Comparison of ENCODE assay signal across 8 cellular contexts in the genomic region with DNA sequence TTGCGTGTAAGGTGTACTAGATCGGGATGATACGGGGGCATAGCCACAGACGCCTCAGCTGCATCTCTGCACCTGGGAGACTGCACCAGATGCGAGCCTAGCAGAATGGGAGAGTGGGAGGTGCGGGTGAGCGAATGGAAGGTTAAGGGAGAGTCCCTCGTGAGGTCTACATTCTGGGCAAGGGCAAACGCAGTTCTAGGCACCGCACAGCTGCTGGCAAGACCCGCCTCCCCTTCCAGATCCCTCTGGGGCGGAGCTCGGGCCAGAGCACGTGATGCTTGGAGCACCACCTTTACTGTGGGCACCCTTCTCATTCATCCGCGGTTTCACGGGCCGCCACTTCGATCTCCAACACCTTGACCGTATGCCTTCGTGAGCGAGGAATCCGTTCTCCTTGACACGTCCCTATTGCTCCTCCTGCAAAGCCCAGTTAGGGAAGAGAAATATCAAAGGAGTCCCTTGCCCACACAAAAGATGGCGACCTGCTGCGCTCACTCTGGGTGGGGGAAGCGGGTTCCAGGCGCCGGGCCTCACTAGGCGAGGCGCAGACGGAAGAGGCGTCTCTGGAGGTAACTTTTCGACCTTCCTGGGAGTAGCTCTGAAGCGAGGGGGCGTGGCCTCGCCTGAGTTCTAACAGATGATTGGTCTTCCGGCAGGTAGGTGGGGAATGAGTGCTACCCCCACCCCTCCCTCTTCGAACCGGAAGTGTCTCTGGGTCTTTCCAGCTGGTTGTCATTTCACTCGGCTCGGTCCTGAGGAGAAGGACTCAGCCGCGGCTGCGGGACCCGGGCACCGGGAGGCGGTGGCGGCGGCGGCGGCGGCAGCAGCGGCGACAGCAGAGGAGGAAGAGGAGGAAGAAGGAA. TPM values are rescaled to one million over a fixed set of nuclear protein-coding genes. Genes with fewer than 3 reads are reported as not detected.
A peak's percentile ranks its signal among the peaks of the same experiment; 100 is the strongest.
DNase-seq lines count a peak whose midpoint lies in the region; ATAC-seq, FAIRE-seq and TF ChIP-seq lines count a peak whose summit lies in the region.

A gene (plus strand): TSS at position 740 of the 863 bp plus-strand sequence. CDS start 1,385 bp downstream, outside the sequence.

- TF ChIP-seq POLR2A in GM12892 (IDR thresholded peaks at IDR 0.05; ENCODE audit: low read depth, low read length) (peak; percentile 94), adrenal gland (IDR thresholded peaks at IDR 0.05) (peak; percentile 99 to 100), heart left ventricle (IDR thresholded peaks at IDR 0.05) (peak; percentile 93 to 99)

- 3 to 5% (median 4%) methylated on average over 42 to 55 of the region's 55 CpGs for WGBS in adrenal gland, 4 donors
- 3 to 6% (median 5%) methylated on average over 48 to 55 of the region's 55 CpGs for WGBS in heart left ventricle, 4 donors

- peak within 1 kb of the TSS; percentile 71 to 96 (median 87) for H3K4me3 ChIP-seq in adrenal gland
- peak within 1 kb of the TSS; percentile 45 to 96 (median 78) for H3K4me3 ChIP-seq in heart left ventricle

- intact Hi-C loops in adrenal gland (cut with DNase I) (no loop called here), heart left ventricle (cut with DNase I) (loop anchor here in 8 of 10 donors (2.0 to 10.0 kb wide), 14 partner anchors 29 to 273 kb away; a partner anchor contains a TSS)

- H3K4me1 ChIP-seq in adrenal gland (replicated peaks in 1 of 2) (peaks cover 0 to 23% of the 10 kb centered on the region in 2 donors), heart left ventricle (peaks cover 0 to 76% (median 19%) of the 10 kb centered on the region in 12 donors)

- peaks cover 27% of the 10 kb centered on the region for H3K27me3 Mint-ChIP-seq in type B pancreatic cell

- peak; percentile 99 for FAIRE-seq in GM12892 (lab: Jason Lieb, UNC)

- H3K27ac ChIP-seq in adrenal gland (peak within 1 kb of the TSS; percentile 93 to 98 (median 97)), heart left ventricle (peak within 1 kb of the TSS; percentile 80 to 98 (median 92))

- peak within 1 kb of the TSS; percentile 100 for H3K4me3 Mint-ChIP-seq in type B pancreatic cell

- H3K27ac Mint-ChIP-seq in type B pancreatic cell, result peak within 1 kb of the TSS; percentile 100

- H3K4me1 Mint-ChIP-seq in type B pancreatic cell (ENCODE audit: unreplicated experiment), result peaks cover 44% of the 10 kb centered on the region

- H3K27me3 ChIP-seq in adrenal gland (no peaks in the 10 kb centered on the region), heart left ventricle (no peaks in the 10 kb centered on the region)

- H3K36me3 ChIP-seq in adrenal gland (replicated peaks in 1 of 2), result no peaks in the 10 kb centered on the region
- no peaks in the 10 kb centered on the region for H3K36me3 ChIP-seq in heart left ventricle

- H3K9me3 ChIP-seq in adrenal gland (replicated peaks in 1 of 3), result no peaks in the 10 kb centered on the region
- no peaks in the 10 kb centered on the region for H3K9me3 ChIP-seq in heart left ventricle

- TF ChIP-seq CTCF in adrenal gland (IDR thresholded peaks at IDR 0.05) (no peak), heart left ventricle (IDR thresholded peaks at IDR 0.05) (peak in 1 of 12 donors; percentile 6), type B pancreatic cell (conservative IDR thresholded peaks at IDR 0.05) (no peak)

- no peaks in the 10 kb centered on the region for H3K9me3 Mint-ChIP-seq in type B pancreatic cell

- H3K36me3 Mint-ChIP-seq in type B pancreatic cell, result peaks cover 12% of the 10 kb centered on the region

- peak; percentile 87 for DNase-seq in GM12892 (ENCODE audit: insufficient read length)
- peak; percentile 98 for DNase-seq in NCI-H146 (lab: John Stamatoyannopoulos, UW)
- DNase-seq in T-helper 1 cell, result peak; percentile 92 to 99 (median 95)
- DNase-seq in adrenal gland, result peak; percentile 99 to 100 (median 100)
- DNase-seq in heart left ventricle, result peak; percentile 99 to 100 (median 99)
- DNase-seq in pons (ENCODE audit: low spot score), result peak; percentile 100
- DNase-seq in type B pancreatic cell (ENCODE audit: extremely low spot score, unreplicated experiment), result peak; percentile 96

- ATAC-seq in HG02852 (IDR thresholded peaks at IDR 0.05; ENCODE audit: unreplicated experiment) (peak; percentile 90), heart left ventricle (peak; percentile 95 to 97 (median 96))

RNA-seq across cellular contexts. Expression of the gene that starts here (rescaled TPM):
- polyA plus RNA-seq in GM12892 (2012; ENCODE audit: missing spikeins), result 18.8 TPM
- total RNA-seq in adrenal gland (100 to 1,000 TPM; 107 to 381 (median 155) TPM), heart left ventricle (100 to 1,000 TPM; 104 to 217 (median 172) TPM), type B pancreatic cell (ENCODE audit: low replicate concordance) (53.2 and 56.1 TPM in 2 replicates)
- polyA plus RNA-seq in adrenal gland (10 to 100 TPM; 34.4 to 60.2 (median 42.9) TPM), heart left ventricle (100 to 1,000 TPM in 1 of 2 donors, 10 to 100 TPM in 1; 28.7 to 158 TPM)

Comparison
In these comparisons a context has a peak if more than half of its experiments do, and no peak if none do; other contexts are left out.
1. Peak in every context shown above with its lines: DNase-seq, ATAC-seq, H3K4me3 ChIP-seq and H3K27ac ChIP-seq.
2. intact Hi-C loops: an anchor here in heart left ventricle (2.0 to 10.0 kb wide); none called in adrenal gland.